10 cellular contexts compared by ENCODE assay signal in the genomic region with DNA sequence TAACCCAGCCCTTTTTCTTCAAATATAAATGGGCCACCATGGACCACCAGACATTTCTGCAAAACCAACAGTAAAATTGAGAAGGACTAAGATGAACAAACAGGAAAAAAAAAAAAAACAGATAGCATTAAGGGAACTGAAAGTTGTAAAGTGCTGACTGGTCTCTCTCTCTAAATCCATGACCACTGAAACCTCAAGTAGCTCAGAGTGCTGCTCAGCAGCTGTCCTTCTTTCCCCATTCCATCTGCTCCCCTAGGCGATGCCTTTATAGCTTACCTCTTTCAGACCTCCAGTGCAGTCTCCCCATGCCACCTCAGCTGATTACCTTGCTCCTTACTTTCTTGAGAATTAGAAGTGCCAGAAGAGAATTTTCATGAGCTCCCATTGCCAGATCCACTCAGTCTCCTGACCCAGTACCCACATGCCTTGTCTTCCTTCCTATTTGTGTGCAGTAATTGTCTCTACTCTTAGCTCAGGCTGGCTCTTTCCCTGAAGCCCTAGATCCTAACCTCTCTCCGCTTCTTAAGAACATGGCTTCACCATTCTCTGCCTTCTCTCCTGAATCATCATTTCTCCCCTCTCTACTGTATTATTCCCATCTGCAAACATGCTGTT. TPM values are rescaled to one million over a fixed set of nuclear protein-coding genes. Genes with fewer than 3 reads are reported as not detected.
DNase-seq lines count a peak whose midpoint lies in the region; ATAC-seq and TF ChIP-seq lines count a peak whose summit lies in the region.
"Had no signal": no experiment of that assay in that cellular context is flagged by ENCODE, and none has a peak within 500 bp of the region (broad histone marks: within the 10 kb centered on the region; RNA-seq: fewer than 3 reads in every experiment).

No MANE protein-coding gene starts in this region.

- H3K27me3 ChIP-seq in gastrocnemius medialis: no peaks in the 10 kb centered on the region
- H3K27me3 ChIP-seq: SJSA1 had no signal

- peak; percentile 83 for ATAC-seq in HG03097 (IDR thresholded peaks at IDR 0.05; ENCODE audit: low FRiP score, unreplicated experiment)
- no peak for ATAC-seq in gastrocnemius medialis

- no peak overlapping the region for H3K4me3 ChIP-seq in gastrocnemius medialis
- H3K4me3 ChIP-seq: SJSA1 had no signal

- no peak overlapping the region for H3K27ac ChIP-seq in gastrocnemius medialis
- H3K27ac ChIP-seq: SJSA1 had no signal

- H3K9me3 ChIP-seq in gastrocnemius medialis: no peaks in the 10 kb centered on the region
- H3K9me3 ChIP-seq: SJSA1 had no signal

- DNase-seq in CD1c-positive myeloid dendritic cell (ENCODE audit: extremely low spot score) (peak; percentile 74), GM19240 (ENCODE audit: insufficient read length, low spot score) (peak; percentile 58), RPMI8226 (peak; percentile 95), AG08395 (ENCODE audit: low spot score) (no peak), HEK293T (ENCODE audit: extremely low spot score) (no peak), gastrocnemius medialis (no peak)
- DNase-seq in activated effector memory CD4-positive, alpha-beta T cell treated with Interleukin-2 at 50 U/mL for 16 hours: no peak

- POLR2A ChIA-PET in HEK293T (lab: Yijun Ruan, JAX): no interaction called here

- no peak for TF ChIP-seq POLR2A in gastrocnemius medialis (IDR thresholded peaks at IDR 0.05)

- H3K36me3 ChIP-seq in gastrocnemius medialis: no peaks in the 10 kb centered on the region
- H3K36me3 ChIP-seq: SJSA1 had no signal

- in situ Hi-C loops in gastrocnemius medialis (cut with MboI; ENCODE audit: low sequenced_read_pairs in 4 of 4): loop anchor here in 1 of 4 donors (10.0 kb wide), 1 partner anchor 49 kb away; no protein-coding TSS in a partner anchor

- TF ChIP-seq CTCF in gastrocnemius medialis (IDR thresholded peaks at IDR 0.05 in 4 of 5, conservative IDR thresholded peaks at IDR 0.05 in 1 of 5): no peak

- intact Hi-C loops in gastrocnemius medialis (cut with DNase I; ENCODE audit: low total_unique reads): no loop called here

- CTCF ChIA-PET in HEK293T (lab: Yijun Ruan, JAX): no interaction called here

- H3K4me1 ChIP-seq in gastrocnemius medialis: no peaks in the 10 kb centered on the region
- H3K4me1 ChIP-seq: SJSA1 had no signal

TF ChIP-seq in HEK293T, 16 proteins besides CTCF, POLR2A, EP300 and RAD21:
- no peak for TF ChIP-seq L3MBTL2 (conservative IDR thresholded peaks at IDR 0.05)
- TF ChIP-seq NFRKB (IDR thresholded peaks at IDR 0.05): no peak
- TF ChIP-seq, protein P1, sequence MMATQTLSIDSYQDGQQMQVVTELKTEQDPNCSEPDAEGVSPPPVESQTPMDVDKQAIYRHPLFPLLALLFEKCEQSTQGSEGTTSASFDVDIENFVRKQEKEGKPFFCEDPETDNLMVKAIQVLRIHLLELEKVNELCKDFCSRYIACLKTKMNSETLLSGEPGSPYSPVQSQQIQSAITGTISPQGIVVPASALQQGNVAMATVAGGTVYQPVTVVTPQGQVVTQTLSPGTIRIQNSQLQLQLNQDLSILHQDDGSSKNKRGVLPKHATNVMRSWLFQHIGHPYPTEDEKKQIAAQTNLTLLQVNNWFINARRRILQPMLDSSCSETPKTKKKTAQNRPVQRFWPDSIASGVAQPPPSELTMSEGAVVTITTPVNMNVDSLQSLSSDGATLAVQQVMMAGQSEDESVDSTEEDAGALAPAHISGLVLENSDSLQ (IDR thresholded peaks at IDR 0.05): no peak
- TF ChIP-seq TARDBP (IDR thresholded peaks at IDR 0.05): no peak
- no peak for TF ChIP-seq HDGF (IDR thresholded peaks at IDR 0.05; ENCODE audit: borderline replicate concordance)
- no peak for TF ChIP-seq ARNT (IDR thresholded peaks at IDR 0.05)
- no peak for TF ChIP-seq SUZ12 (IDR thresholded peaks at IDR 0.05)
- no peak for TF ChIP-seq SP1 (IDR thresholded peaks at IDR 0.05)
- TF ChIP-seq ELF4 (IDR thresholded peaks at IDR 0.05): no peak
- TF ChIP-seq LEF1 (IDR thresholded peaks at IDR 0.05; ENCODE audit: borderline replicate concordance): no peak
- no peak for TF ChIP-seq BHLHE40 (IDR thresholded peaks at IDR 0.05; ENCODE audit: borderline replicate concordance)
- no peak for TF ChIP-seq FOXK2 (IDR thresholded peaks at IDR 0.05)
- no peak for TF ChIP-seq FOXM1 (IDR thresholded peaks at IDR 0.05; ENCODE audit: borderline replicate concordance)
- TF ChIP-seq CTBP1 (IDR thresholded peaks at IDR 0.05; ENCODE audit: borderline replicate concordance): no peak

RNA-seq across cellular contexts. Expression of a gene that starts 23.9 kb away (rescaled TPM):
- 100 to 1,000 TPM in 2 of 4 donors, 10 to 100 TPM in 2; 52.4 to 329 (median 128) TPM for total RNA-seq in gastrocnemius medialis
- total RNA-seq: subcutaneous adipose tissue had no signal

Comparison
In these comparisons a context has a peak if more than half of its experiments do, and no peak if none do; other contexts are left out.
1. DNase-seq: peak in CD1c-positive myeloid dendritic cell (single experiment), GM19240 (single experiment) and RPMI8226 (single experiment); none in AG08395 (single experiment), HEK293T (single experiment), activated effector memory CD4-positive, alpha-beta T cell treated with Interleukin-2 at 50 U/mL for 16 hours (single experiment) and gastrocnemius medialis (0 of 2).